ENCODE assay signal across 39 cellular contexts in genomic region chr16:61150351-61150750, GRCh38.
"Had no signal": no experiment of that assay in that cellular context is flagged by ENCODE, and none has a peak within 500 bp of the region (broad histone marks: within the 10 kb centered on the region; RNA-seq: fewer than 3 reads in every experiment).

No MANE protein-coding gene starts in this region.

- FAIRE-seq: astrocyte, bronchial epithelial cell had no signal

- ATAC-seq: activated naive CD4-positive, alpha-beta T cell treated with anti-CD3 and anti-CD28 coated beads, Interleukin-2, amount 50 U/mL, for 72 hours; activated naive CD8-positive, alpha-beta T cell treated with anti-CD3 and anti-CD28 coated beads, Interleukin-2, amount 50 U/mL, for 24 hours; activated T-cell treated with anti-CD3 and anti-CD28 coated beads, Interleukin-2, amount 50 U/mL, for 4 hours; activated T-cell treated with anti-CD3 and anti-CD28 coated beads, Interleukin-2, amount 50 U/mL, for 72 hours; activated T-helper 17 cell treated with anti-CD3 and anti-CD28 coated beads, Interleukin-2, amount 50 U/mL, for 72 hours; body of pancreas had no signal

- H3K36me3 ChIP-seq: adrenal gland, ascending aorta, brain microvascular endothelial cell, breast epithelium, cardiac muscle cell had no signal

- H3K4me3 Mint-ChIP-seq: activated naive CD4-positive, alpha-beta T cell treated with anti-CD3 and anti-CD28 coated beads for 36 hours; activated naive CD4-positive, alpha-beta T cell treated with anti-CD3 and anti-CD28 coated beads, Interleukin-2, amount 10 ng/mL, durations not matched to agents 7 days and 5 days; activated naive CD4-positive, alpha-beta T cell treated with anti-CD3 and anti-CD28 coated beads, Interleukin-2, amount 50 U/mL, for 24 hours; activated naive CD8-positive, alpha-beta T cell; activated naive CD8-positive, alpha-beta T cell treated with anti-CD3 and anti-CD28 coated beads for 36 hours; activated naive CD8-positive, alpha-beta T cell treated with anti-CD3 and anti-CD28 coated beads, Interleukin-2, amount 10 ng/mL, durations not matched to agents 7 days and 5 days; activated naive CD8-positive, alpha-beta T cell treated with anti-CD3 and anti-CD28 coated beads, Interleukin-2, amount 50 U/mL, for 24 hours; activated T-cell treated with anti-CD3 and anti-CD28 coated beads, Interleukin-2, amount 50 U/mL, for 24 hours; activated T-cell treated with anti-CD3 and anti-CD28 coated beads, Interleukin-2, amount 50 U/mL, for 4 hours; activated T-cell treated with anti-CD3 and anti-CD28 coated beads, Interleukin-2, amount 50 U/mL, for 72 hours; activated T-helper 1 cell treated with anti-CD3 and anti-CD28 coated beads, Interleukin-12 subunit alpha, Interleukin-12 subunit beta, Interleukin-2, Interleukin-4 antibody, amounts not matched to agents 30 ng/mL and 10 ng/mL and 1 ng/mL, durations not matched to agents 14 hours and 24 hours and 36 hours; activated T-helper 17 cell treated with anti-CD3 and anti-CD28 coated beads, Interleukin-2, amount 50 U/mL, for 72 hours; brain; central memory CD8-positive, alpha-beta T cell had no signal

- H3K36me3 Mint-ChIP-seq: activated naive CD4-positive, alpha-beta T cell treated with anti-CD3 and anti-CD28 coated beads, Interleukin-2, amount 10 ng/mL, durations not matched to agents 7 days and 5 days; activated naive CD4-positive, alpha-beta T cell treated with anti-CD3 and anti-CD28 coated beads, Interleukin-2, amount 50 U/mL, for 24 hours; activated naive CD4-positive, alpha-beta T cell treated with anti-CD3 and anti-CD28 coated beads, Interleukin-2, amount 50 U/mL, for 72 hours; activated naive CD8-positive, alpha-beta T cell treated with anti-CD3 and anti-CD28 coated beads for 36 hours; activated naive CD8-positive, alpha-beta T cell treated with anti-CD3 and anti-CD28 coated beads, Interleukin-2, amount 10 ng/mL, durations not matched to agents 7 days and 5 days; brain had no signal

- H3K4me1 Mint-ChIP-seq: activated naive CD4-positive, alpha-beta T cell treated with anti-CD3 and anti-CD28 coated beads, Interleukin-2, amount 10 ng/mL, durations not matched to agents 7 days and 5 days; activated naive CD4-positive, alpha-beta T cell treated with anti-CD3 and anti-CD28 coated beads, Interleukin-2, amount 50 U/mL, for 24 hours; activated naive CD8-positive, alpha-beta T cell treated with anti-CD3 and anti-CD28 coated beads for 36 hours; activated naive CD8-positive, alpha-beta T cell treated with anti-CD3 and anti-CD28 coated beads, Interleukin-2, amount 10 ng/mL, durations not matched to agents 7 days and 5 days; activated naive CD8-positive, alpha-beta T cell treated with anti-CD3 and anti-CD28 coated beads, Interleukin-2, amount 50 U/mL, for 24 hours; activated T-helper 17 cell treated with anti-CD3 and anti-CD28 coated beads, Interleukin-2, amount 50 U/mL, for 72 hours; brain; central memory CD8-positive, alpha-beta T cell had no signal

- H3K27ac Mint-ChIP-seq: activated naive CD4-positive, alpha-beta T cell treated with anti-CD3 and anti-CD28 coated beads for 36 hours; activated naive CD4-positive, alpha-beta T cell treated with anti-CD3 and anti-CD28 coated beads, Interleukin-2, amount 10 ng/mL, durations not matched to agents 7 days and 5 days; activated naive CD4-positive, alpha-beta T cell treated with anti-CD3 and anti-CD28 coated beads, Interleukin-2, amount 50 U/mL, for 24 hours; activated naive CD4-positive, alpha-beta T cell treated with anti-CD3 and anti-CD28 coated beads, Interleukin-2, amount 50 U/mL, for 72 hours; activated naive CD8-positive, alpha-beta T cell; activated naive CD8-positive, alpha-beta T cell treated with anti-CD3 and anti-CD28 coated beads for 36 hours; activated naive CD8-positive, alpha-beta T cell treated with anti-CD3 and anti-CD28 coated beads, Interleukin-2, amount 10 ng/mL, durations not matched to agents 7 days and 5 days; activated naive CD8-positive, alpha-beta T cell treated with anti-CD3 and anti-CD28 coated beads, Interleukin-2, amount 50 U/mL, for 24 hours; activated T-cell treated with anti-CD3 and anti-CD28 coated beads, Interleukin-2, amount 50 U/mL, for 24 hours; activated T-cell treated with anti-CD3 and anti-CD28 coated beads, Interleukin-2, amount 50 U/mL, for 72 hours; activated T-helper 1 cell treated with anti-CD3 and anti-CD28 coated beads, Interleukin-12 subunit alpha, Interleukin-12 subunit beta, Interleukin-2, Interleukin-4 antibody, amounts not matched to agents 30 ng/mL and 10 ng/mL and 1 ng/mL, durations not matched to agents 14 hours and 24 hours and 36 hours; activated T-helper 17 cell treated with anti-CD3 and anti-CD28 coated beads, Interleukin-2, amount 50 U/mL, for 72 hours; activated T-helper 2 cell treated with anti-CD3 and anti-CD28 coated beads, Interferon-gamma antibody, Interleukin-2, Interleukin-4, amounts not matched to agents 10 μg/mL and 5 μg/mL and 100 μg/mL, durations not matched to agents 14 hours and 24 hours and 36 hours; brain had no signal

- H3K4me1 ChIP-seq: adrenal gland, ascending aorta, body of pancreas, breast epithelium had no signal

- H3K27ac ChIP-seq: adrenal gland, ascending aorta, body of pancreas, brain microvascular endothelial cell, breast epithelium, cardiac muscle cell had no signal

- H3K4me3 ChIP-seq: adrenal gland, ascending aorta, body of pancreas, breast epithelium, cardiac muscle cell had no signal

- H3K9me3 ChIP-seq: adrenal gland, ascending aorta, body of pancreas, breast epithelium had no signal

- DNase-seq: activated effector memory CD4-positive, alpha-beta T cell treated with anti-CD3 and anti-CD28 coated beads, Interleukin-2, amount 50 U/mL, for 16 hours; activated effector memory CD4-positive, alpha-beta T cell treated with Interleukin-2 at 50 U/mL for 16 hours; activated gamma-delta T cell; activated gamma-delta T cell treated with Interleukin-2 at 50 U/mL for 16 hours; activated naive CD4-positive, alpha-beta T cell; activated naive CD4-positive, alpha-beta T cell treated with anti-CD3 and anti-CD28 coated beads for 36 hours; activated naive CD4-positive, alpha-beta T cell treated with anti-CD3 and anti-CD28 coated beads, Interleukin-2, amount 10 ng/mL, durations not matched to agents 7 days and 5 days; activated naive CD4-positive, alpha-beta T cell treated with anti-CD3 and anti-CD28 coated beads, Interleukin-2, amount 50 U/mL, for 16 hours; activated naive CD4-positive, alpha-beta T cell treated with Interleukin-2 at 50 U/mL for 16 hours; activated naive CD8-positive, alpha-beta T cell treated with anti-CD3 and anti-CD28 coated beads for 36 hours; activated naive CD8-positive, alpha-beta T cell treated with anti-CD3 and anti-CD28 coated beads, Interleukin-2, amount 10 ng/mL, durations not matched to agents 7 days and 5 days; activated naive CD8-positive, alpha-beta T cell treated with anti-CD3 and anti-CD28 coated beads, Interleukin-2, amount 50 U/mL, for 24 hours; activated T-cell treated with anti-CD3 and anti-CD28 coated beads, Interleukin-2, amount 50 U/mL, for 1 hour; activated T-cell treated with anti-CD3 and anti-CD28 coated beads, Interleukin-2, amount 50 U/mL, for 24 hours; activated T-cell treated with anti-CD3 and anti-CD28 coated beads, Interleukin-2, amount 50 U/mL, for 4 hours; activated T-cell treated with anti-CD3 and anti-CD28 coated beads, Interleukin-2, amount 50 U/mL, for 48 hours; activated T-cell treated with anti-CD3 and anti-CD28 coated beads, Interleukin-2, amount 50 U/mL, for 72 hours; adrenal gland; amniotic stem cell; amygdala; anterior cingulate cortex; body of pancreas; brain microvascular endothelial cell; caudate nucleus; central memory CD4-positive, alpha-beta T cell; cerebellar nuclear complex had no signal

- H3K27me3 Mint-ChIP-seq: activated naive CD4-positive, alpha-beta T cell treated with anti-CD3 and anti-CD28 coated beads, Interleukin-2, amount 10 ng/mL, durations not matched to agents 7 days and 5 days; activated naive CD4-positive, alpha-beta T cell treated with anti-CD3 and anti-CD28 coated beads, Interleukin-2, amount 50 U/mL, for 24 hours; activated naive CD8-positive, alpha-beta T cell; activated naive CD8-positive, alpha-beta T cell treated with anti-CD3 and anti-CD28 coated beads for 36 hours; activated naive CD8-positive, alpha-beta T cell treated with anti-CD3 and anti-CD28 coated beads, Interleukin-2, amount 10 ng/mL, durations not matched to agents 7 days and 5 days; activated naive CD8-positive, alpha-beta T cell treated with anti-CD3 and anti-CD28 coated beads, Interleukin-2, amount 50 U/mL, for 24 hours; activated T-cell treated with anti-CD3 and anti-CD28 coated beads, Interleukin-2, amount 50 U/mL, for 24 hours; activated T-helper 17 cell treated with anti-CD3 and anti-CD28 coated beads, Interleukin-2, amount 50 U/mL, for 72 hours; brain; central memory CD8-positive, alpha-beta T cell had no signal
